Comparison of ENCODE assay signal across 13 cellular contexts in genomic region chr10:14563359-14563758, GRCh38.
DNase-seq lines count a peak whose midpoint lies in the region; ATAC-seq and TF ChIP-seq lines count a peak whose summit lies in the region.
"Had no signal": no experiment of that assay in that cellular context is flagged by ENCODE, and none has a peak within 500 bp of the region (broad histone marks: within the 10 kb centered on the region; RNA-seq: fewer than 3 reads in every experiment).

No MANE protein-coding gene starts in this region.

- H3K4me1 ChIP-seq in CD4-positive, CD25-positive, alpha-beta regulatory T cell (ENCODE audit: control insufficient read depth, insufficient read depth, low read length, poor library complexity, severe bottlenecking) = peaks cover 94% of the 10 kb centered on the region
- peaks cover 80 to 81% of the 10 kb centered on the region in 2 donors for H3K4me1 ChIP-seq in naive thymus-derived CD4-positive, alpha-beta T cell (ENCODE audit: control insufficient read depth in 2 of 2, insufficient read depth in 2 of 2, low read length in 2 of 2)

- H3K27ac ChIP-seq in CD4-positive, CD25-positive, alpha-beta regulatory T cell (ENCODE audit: insufficient read depth, low read length, poor library complexity, severe bottlenecking) = peak overlapping the region; percentile 96
- H3K27ac ChIP-seq in naive thymus-derived CD4-positive, alpha-beta T cell (ENCODE audit: low read depth, low read length) = peak overlapping the region; percentile 82

- no peaks in the 10 kb centered on the region for H3K27me3 ChIP-seq in CD4-positive, CD25-positive, alpha-beta regulatory T cell (ENCODE audit: control insufficient read depth, insufficient read depth, low read length)
- H3K27me3 ChIP-seq in naive thymus-derived CD4-positive, alpha-beta T cell (ENCODE audit: control insufficient read depth in 2 of 2, insufficient read depth in 2 of 2, low read length in 2 of 2) = no peaks in the 10 kb centered on the region

- H3K9me3 Mint-ChIP-seq in CD4-positive, CD25-positive, alpha-beta regulatory T cell = peaks cover 0 to 6% (median 2%) of the 10 kb centered on the region in 7 donors
- peaks cover 12% of the 10 kb centered on the region for H3K9me3 Mint-ChIP-seq in activated T-helper 2 cell treated with anti-CD3 and anti-CD28 coated beads, Interferon-gamma antibody, Interleukin-2, Interleukin-4, amounts not matched to agents 10 μg/mL and 5 μg/mL and 100 μg/mL, durations not matched to agents 14 hours and 24 hours and 36 hours
- peaks cover 0 to 16% (median 5%) of the 10 kb centered on the region in 11 donors for H3K9me3 Mint-ChIP-seq in naive thymus-derived CD4-positive, alpha-beta T cell

- CTCF ChIA-PET in naive thymus-derived CD4-positive, alpha-beta T cell (lab: Charles Lee) = interaction anchor here (0.6 to 1.5 kb wide), 8 partner anchors 9 to 284 kb away, joined by 3 to 10 read pairs (median 4); partner anchors contain the start of genes CDNF, HSPA14 and MSANTD7

- peak overlapping the region; percentile 81 for H3K4me3 ChIP-seq in CD4-positive, CD25-positive, alpha-beta regulatory T cell (ENCODE audit: low read depth, low read length)
- peak overlapping the region; percentile 48 for H3K4me3 ChIP-seq in GM12865 (ENCODE audit: low read depth, low read length)
- H3K4me3 ChIP-seq in naive thymus-derived CD4-positive, alpha-beta T cell (ENCODE audit: low read length) = peak overlapping the region; percentile 51

- intact Hi-C loops in activated T-helper 2 cell treated with anti-CD3 and anti-CD28 coated beads, Interferon-gamma antibody, Interleukin-2, Interleukin-4, amounts not matched to agents 10 μg/mL and 5 μg/mL and 100 μg/mL, durations not matched to agents 14 hours and 24 hours and 36 hours (cut with micrococcal nuclease) = loop anchor here (1.0 to 5.0 kb wide), 3 partner anchors 25 to 776 kb away; no protein-coding TSS in a partner anchor
- intact Hi-C loops in naive thymus-derived CD4-positive, alpha-beta T cell (cut with micrococcal nuclease) = loop anchor here (2.0 to 5.0 kb wide), 3 partner anchors 19 to 776 kb away; no protein-coding TSS in a partner anchor

- peaks cover 20% of the 10 kb centered on the region for H3K36me3 ChIP-seq in CD4-positive, CD25-positive, alpha-beta regulatory T cell (ENCODE audit: control insufficient read depth, insufficient read depth, low read length)
- H3K36me3 ChIP-seq in naive thymus-derived CD4-positive, alpha-beta T cell (ENCODE audit: control insufficient read depth in 2 of 3, insufficient read depth in 3 of 3, low read length in 3 of 3) = peaks cover 0 to 28% (median 6%) of the 10 kb centered on the region in 3 experiments

- POLR2A ChIA-PET in naive thymus-derived CD4-positive, alpha-beta T cell (lab: Charles Lee) = interaction anchor here (0.6 to 19.3 kb wide), 10 partner anchors 8 to 96 kb away, joined by 3 to 429 read pairs (median 5); no protein-coding TSS in a partner anchor

- H3K27me3 Mint-ChIP-seq in CD4-positive, CD25-positive, alpha-beta regulatory T cell = no peaks in the 10 kb centered on the region
- no peaks in the 10 kb centered on the region for H3K27me3 Mint-ChIP-seq in activated T-helper 2 cell treated with anti-CD3 and anti-CD28 coated beads, Interferon-gamma antibody, Interleukin-2, Interleukin-4, amounts not matched to agents 10 μg/mL and 5 μg/mL and 100 μg/mL, durations not matched to agents 14 hours and 24 hours and 36 hours (ENCODE audit: low read depth)
- no peaks in the 10 kb centered on the region for H3K27me3 Mint-ChIP-seq in naive thymus-derived CD4-positive, alpha-beta T cell

- H3K4me1 Mint-ChIP-seq in CD4-positive, CD25-positive, alpha-beta regulatory T cell = peaks cover 49 to 96% (median 78%) of the 10 kb centered on the region in 4 donors
- H3K4me1 Mint-ChIP-seq in activated T-helper 2 cell treated with anti-CD3 and anti-CD28 coated beads, Interferon-gamma antibody, Interleukin-2, Interleukin-4, amounts not matched to agents 10 μg/mL and 5 μg/mL and 100 μg/mL, durations not matched to agents 14 hours and 24 hours and 36 hours (ENCODE audit: low read depth) = peaks cover 79% of the 10 kb centered on the region
- peaks cover 83 to 100% (median 92%) of the 10 kb centered on the region in 7 donors for H3K4me1 Mint-ChIP-seq in naive thymus-derived CD4-positive, alpha-beta T cell

- H3K9me3 ChIP-seq in CD4-positive, CD25-positive, alpha-beta regulatory T cell (ENCODE audit: control insufficient read depth in 2 of 2, low read length in 2 of 2) = no peaks in the 10 kb centered on the region
- H3K9me3 ChIP-seq in naive thymus-derived CD4-positive, alpha-beta T cell (ENCODE audit: control insufficient read depth in 2 of 3, low read length in 3 of 3) = no peaks in the 10 kb centered on the region

- peak overlapping the region; percentile 84 to 88 (median 86) for H3K4me3 Mint-ChIP-seq in CD4-positive, CD25-positive, alpha-beta regulatory T cell
- peak overlapping the region; percentile 66 for H3K4me3 Mint-ChIP-seq in activated T-helper 2 cell treated with anti-CD3 and anti-CD28 coated beads, Interferon-gamma antibody, Interleukin-2, Interleukin-4, amounts not matched to agents 10 μg/mL and 5 μg/mL and 100 μg/mL, durations not matched to agents 14 hours and 24 hours and 36 hours (ENCODE audit: low read depth)
- H3K4me3 Mint-ChIP-seq in naive thymus-derived CD4-positive, alpha-beta T cell = peak overlapping the region; percentile 68 to 93 (median 86)

- peak overlapping the region; percentile 94 to 100 (median 96) for H3K27ac Mint-ChIP-seq in CD4-positive, CD25-positive, alpha-beta regulatory T cell
- peak overlapping the region; percentile 95 for H3K27ac Mint-ChIP-seq in activated T-helper 2 cell treated with anti-CD3 and anti-CD28 coated beads, Interferon-gamma antibody, Interleukin-2, Interleukin-4, amounts not matched to agents 10 μg/mL and 5 μg/mL and 100 μg/mL, durations not matched to agents 14 hours and 24 hours and 36 hours
- H3K27ac Mint-ChIP-seq in naive thymus-derived CD4-positive, alpha-beta T cell = peak overlapping the region; percentile 92 to 99 (median 96)

- DNase-seq in CD4-positive, CD25-positive, alpha-beta regulatory T cell = no peak
- DNase-seq in GM12865 (ENCODE audit: low read depth) (no peak), ecto neural progenitor cell (ENCODE audit: low spot score) (no peak), SIG-M5 treated with dmso at 0.1 percent for 504 hours (lab: John Stamatoyannopoulos, UW; ENCODE audit: unreplicated experiment) (no peak), NCI-H128 (lab: John Stamatoyannopoulos, UW; ENCODE audit: unreplicated experiment) (no peak)
- no peak for DNase-seq in activated T-helper 2 cell treated with anti-CD3 and anti-CD28 coated beads, Interferon-gamma antibody, Interleukin-2, Interleukin-4, amounts not matched to agents 10 μg/mL and 5 μg/mL and 100 μg/mL, durations not matched to agents 14 hours and 24 hours and 36 hours (ENCODE audit: low spot score)
- no peak for DNase-seq in naive thymus-derived CD4-positive, alpha-beta T cell
- DNase-seq: activated CD8-positive, alpha-beta memory T cell treated with anti-CD3 and anti-CD28 coated beads for 24 hours; cerebellar nuclear complex; islet precursor cell; NCI-H774; T-helper 9 cell had no signal

- no peak for TF ChIP-seq CTCF in GM12865 (IDR thresholded peaks at IDR 0.05; ENCODE audit: insufficient read depth, low read depth, low read length, missing control alignments)

- peaks cover 42% of the 10 kb centered on the region for H3K36me3 Mint-ChIP-seq in CD4-positive, CD25-positive, alpha-beta regulatory T cell
- peaks cover 73% of the 10 kb centered on the region for H3K36me3 Mint-ChIP-seq in activated T-helper 2 cell treated with anti-CD3 and anti-CD28 coated beads, Interferon-gamma antibody, Interleukin-2, Interleukin-4, amounts not matched to agents 10 μg/mL and 5 μg/mL and 100 μg/mL, durations not matched to agents 14 hours and 24 hours and 36 hours (ENCODE audit: low read depth)
- peaks cover 21 to 53% (median 39%) of the 10 kb centered on the region in 5 donors for H3K36me3 Mint-ChIP-seq in naive thymus-derived CD4-positive, alpha-beta T cell

- no peak for ATAC-seq in CD4-positive, CD25-positive, alpha-beta regulatory T cell (ENCODE audit: low read depth in 2 of 2)
- no peak for ATAC-seq in naive thymus-derived CD4-positive, alpha-beta T cell
- no peak for ATAC-seq in GM19397 (IDR thresholded peaks at IDR 0.05; ENCODE audit: unreplicated experiment)
